8 cellular contexts compared by ENCODE assay signal in genomic region chr22:36366291-36366708, GRCh38.
A peak's percentile ranks its signal among the peaks of the same experiment; 100 is the strongest.
DNase-seq lines count a peak whose midpoint lies in the region; ATAC-seq lines count a peak whose summit lies in the region.

No MANE protein-coding gene starts in this region.

- ATAC-seq in GM18861 (IDR thresholded peaks at IDR 0.05; ENCODE audit: unreplicated experiment): no peak
- no peak for ATAC-seq in GM19463 (IDR thresholded peaks at IDR 0.05; ENCODE audit: unreplicated experiment)

- no peaks in the 10 kb centered on the region for H3K9me3 ChIP-seq in subcutaneous abdominal adipose tissue (ENCODE audit: control insufficient read depth in 5 of 5, low read length in 5 of 5)

- no peak overlapping the region for H3K4me3 ChIP-seq in subcutaneous abdominal adipose tissue (ENCODE audit: low read depth in 1 of 5, low read length in 5 of 5)

- peaks cover 35 to 99% (median 83%) of the 10 kb centered on the region in 5 donors for H3K4me1 ChIP-seq in subcutaneous abdominal adipose tissue (ENCODE audit: control insufficient read depth in 5 of 5, insufficient read depth in 5 of 5, low read length in 5 of 5)

- H3K36me3 ChIP-seq in subcutaneous abdominal adipose tissue (ENCODE audit: control insufficient read depth in 5 of 5, insufficient read depth in 5 of 5, low read length in 5 of 5): peaks cover 0 to 14% (median 3%) of the 10 kb centered on the region in 5 donors

- no peaks in the 10 kb centered on the region for H3K27me3 ChIP-seq in subcutaneous abdominal adipose tissue (ENCODE audit: control insufficient read depth in 5 of 5, insufficient read depth in 4 of 5, low read length in 5 of 5)

- no peaks in the 10 kb centered on the region for H3K27me3 Mint-ChIP-seq in T-helper 2 cell treated with Interferon-gamma antibody and Interleukin-4, amounts not matched to agents 5 μg/mL and 100 μg/mL, for 36 hours (ENCODE audit: low read depth)

- H3K27ac Mint-ChIP-seq in T-helper 2 cell treated with Interferon-gamma antibody and Interleukin-4, amounts not matched to agents 5 μg/mL and 100 μg/mL, for 36 hours: peak overlapping the region; percentile 94

- H3K27ac ChIP-seq in subcutaneous abdominal adipose tissue (ENCODE audit: low read depth, low read length): peak overlapping the region; percentile 70

- H3K9ac ChIP-seq in subcutaneous abdominal adipose tissue (ENCODE audit: low read length in 5 of 5): peak overlapping the region in 2 of 5 donors; percentile 2 to 13

- DNase-seq in T-helper 2 cell treated with Interferon-gamma antibody and Interleukin-4, amounts not matched to agents 5 μg/mL and 100 μg/mL, for 36 hours (ENCODE audit: low spot score): no peak
- DNase-seq in T-helper 2 cell (no peak), astrocyte of the hippocampus (ENCODE audit: low read depth, low spot score) (peak; percentile 60), left kidney (ENCODE audit: low read depth, low spot score) (peak; percentile 77), GM19238 (ENCODE audit: insufficient read length, low spot score) (no peak)

- peak overlapping the region; percentile 72 for H3K4me3 Mint-ChIP-seq in T-helper 2 cell treated with Interferon-gamma antibody and Interleukin-4, amounts not matched to agents 5 μg/mL and 100 μg/mL, for 36 hours

- peaks cover 87% of the 10 kb centered on the region for H3K4me1 Mint-ChIP-seq in T-helper 2 cell treated with Interferon-gamma antibody and Interleukin-4, amounts not matched to agents 5 μg/mL and 100 μg/mL, for 36 hours (ENCODE audit: low read depth)

- H3K36me3 Mint-ChIP-seq in T-helper 2 cell treated with Interferon-gamma antibody and Interleukin-4, amounts not matched to agents 5 μg/mL and 100 μg/mL, for 36 hours (ENCODE audit: low read depth): peaks cover 57% of the 10 kb centered on the region

- no peaks in the 10 kb centered on the region for H3K9me3 Mint-ChIP-seq in T-helper 2 cell treated with Interferon-gamma antibody and Interleukin-4, amounts not matched to agents 5 μg/mL and 100 μg/mL, for 36 hours

Comparison
In these comparisons a context has a peak if more than half of its experiments do, and no peak if none do; other contexts are left out.
1. DNase-seq: peak in astrocyte of the hippocampus (single experiment) and left kidney (single experiment); none in T-helper 2 cell treated with Interferon-gamma antibody and Interleukin-4, amounts not matched to agents 5 μg/mL and 100 μg/mL, for 36 hours (single experiment), T-helper 2 cell (0 of 5) and GM19238 (single experiment).